Comparison of ENCODE assay signal across 10 cellular contexts in the genomic region with DNA sequence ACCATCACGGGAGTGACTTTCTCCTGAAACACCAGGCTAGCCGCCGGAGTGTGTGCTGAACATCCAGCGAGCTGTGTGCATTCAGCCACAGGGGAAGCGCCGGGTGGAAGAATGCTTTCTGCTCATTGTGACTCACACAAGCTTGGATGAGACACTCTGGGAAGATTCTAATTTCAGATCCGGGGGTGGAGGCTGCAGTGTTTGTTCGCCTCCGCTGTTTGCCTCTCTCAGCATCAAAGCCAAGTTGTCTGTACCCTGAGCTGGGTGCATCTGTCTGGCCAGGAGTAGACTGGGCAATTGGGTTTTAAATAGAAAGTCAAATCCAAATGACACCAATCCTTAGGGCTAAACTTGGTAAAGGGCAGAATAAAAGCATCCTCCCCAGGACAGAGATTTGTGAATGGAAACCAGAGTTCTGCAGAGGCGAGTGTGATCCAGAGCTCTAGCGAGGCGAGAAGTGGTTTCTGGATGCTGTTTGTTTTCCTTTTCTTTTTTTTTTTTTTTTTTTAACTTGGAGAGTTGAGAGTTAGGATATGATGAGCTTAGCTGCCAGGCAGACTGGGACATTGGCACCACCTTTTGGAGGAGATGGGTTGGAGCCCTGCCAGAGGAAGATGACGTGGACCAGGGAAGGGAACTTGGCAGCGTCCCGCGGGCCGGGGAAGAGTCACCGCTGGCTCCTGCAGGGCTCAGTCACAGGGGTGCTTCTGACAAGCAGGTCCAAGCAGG.
DNase-seq lines count a peak whose midpoint lies in the region; ATAC-seq lines count a peak whose summit lies in the region.
"Had no signal": no experiment of that assay in that cellular context is flagged by ENCODE, and none has a peak within 500 bp of the region (broad histone marks: within the 10 kb centered on the region; RNA-seq: fewer than 3 reads in every experiment).

No MANE protein-coding gene starts in this region.

- peak; percentile 83 for ATAC-seq in aorta (ENCODE audit: low FRiP score)
- no peak for ATAC-seq in stimulated activated naive CD8-positive, alpha-beta T cell treated with anti-CD3 and anti-CD28 coated beads, Interleukin-15, amount 100 ng/mL, for 72 hours
- no peak for ATAC-seq in HG02885 (IDR thresholded peaks at IDR 0.05; ENCODE audit: poor library complexity, unreplicated experiment)
- ATAC-seq in GM21717 (IDR thresholded peaks at IDR 0.05; ENCODE audit: unreplicated experiment): no peak

- no peaks in the 10 kb centered on the region for H3K4me1 Mint-ChIP-seq in stimulated activated naive CD8-positive, alpha-beta T cell treated with anti-CD3 and anti-CD28 coated beads, Interleukin-15, amount 100 ng/mL, for 72 hours
- H3K4me1 Mint-ChIP-seq: B cell had no signal

- H3K9me3 ChIP-seq in aorta (ENCODE audit: control insufficient read depth, low read length): no peaks in the 10 kb centered on the region

- H3K27me3 Mint-ChIP-seq in stimulated activated naive CD8-positive, alpha-beta T cell treated with anti-CD3 and anti-CD28 coated beads, Interleukin-15, amount 100 ng/mL, for 72 hours: peaks cover 47% of the 10 kb centered on the region
- H3K27me3 Mint-ChIP-seq: B cell had no signal

- H3K4me3 ChIP-seq in aorta (ENCODE audit: low read length in 2 of 2): no peak overlapping the region

- H3K9me3 Mint-ChIP-seq in stimulated activated naive CD8-positive, alpha-beta T cell treated with anti-CD3 and anti-CD28 coated beads, Interleukin-15, amount 100 ng/mL, for 72 hours: peaks cover 6 to 9% of the 10 kb centered on the region in 2 donors

- no peaks in the 10 kb centered on the region for H3K27me3 ChIP-seq in aorta (ENCODE audit: control insufficient read depth in 1 of 2, insufficient read depth in 2 of 2, low read length in 1 of 2)

- intact Hi-C loops in aorta (cut with DNase I): no loop called here

- no peaks in the 10 kb centered on the region for H3K4me1 ChIP-seq in aorta (ENCODE audit: control insufficient read depth in 1 of 2, insufficient read depth in 2 of 2, low read length in 2 of 2)

- peak; percentile 42 for DNase-seq in NCI-H2029 (lab: John Stamatoyannopoulos, UW)
- DNase-seq in NCI-H2029 treated with DMSO at 0.1 percent for 48 hours (lab: John Stamatoyannopoulos, UW): no peak
- DNase-seq in brain pericyte (ENCODE audit: low read depth, low spot score): peak; percentile 64
- peak; percentile 38 for DNase-seq in kidney tubule cell (ENCODE audit: low spot score)
- DNase-seq in aorta: peak; percentile 80 to 92
- DNase-seq in stimulated activated naive CD8-positive, alpha-beta T cell treated with anti-CD3 and anti-CD28 coated beads, Interleukin-15, amount 100 ng/mL, for 72 hours: no peak
- DNase-seq: activated CD4-positive, alpha-beta T cell treated with anti-CD3 and anti-CD28 coated beads, Interleukin-2, amount 50 U/mL, for 4 hours had no signal

- no peak overlapping the region for H3K4me3 Mint-ChIP-seq in stimulated activated naive CD8-positive, alpha-beta T cell treated with anti-CD3 and anti-CD28 coated beads, Interleukin-15, amount 100 ng/mL, for 72 hours
- H3K4me3 Mint-ChIP-seq: B cell had no signal

- 6 to 7% methylated on average over 18 of the region's 18 CpGs for WGBS in aorta, 2 donors

- no peak overlapping the region for H3K27ac Mint-ChIP-seq in stimulated activated naive CD8-positive, alpha-beta T cell treated with anti-CD3 and anti-CD28 coated beads, Interleukin-15, amount 100 ng/mL, for 72 hours
- H3K27ac Mint-ChIP-seq: B cell had no signal

- no peak overlapping the region for H3K27ac ChIP-seq in aorta (ENCODE audit: low read depth in 1 of 2, low read length in 2 of 2)

- no peaks in the 10 kb centered on the region for H3K36me3 ChIP-seq in aorta (ENCODE audit: control insufficient read depth in 1 of 2, insufficient read depth in 2 of 2, low read length in 1 of 2)

Comparison
In these comparisons a context has a peak if more than half of its experiments do, and no peak if none do; other contexts are left out.
1. DNase-seq: peak in NCI-H2029 (single experiment), brain pericyte (single experiment), kidney tubule cell (single experiment) and aorta (2 of 2); none in NCI-H2029 treated with DMSO at 0.1 percent for 48 hours (single experiment) and stimulated activated naive CD8-positive, alpha-beta T cell treated with anti-CD3 and anti-CD28 coated beads, Interleukin-15, amount 100 ng/mL, for 72 hours (0 of 2).